ENCODE assay signal across 1 cellular context in genomic region chr22:38299758-38300157, GRCh38.
TF ChIP-seq lines count a peak whose summit lies in the region.

No MANE protein-coding gene starts in this region.

TF ChIP-seq in HepG2, 621 proteins besides CTCF, POLR2A, EP300 and RAD21:
- TF ChIP-seq ZNF18 (CRISPR knock-in tag; IDR thresholded peaks at IDR 0.05; ENCODE audit: insufficient replicate concordance) (no peak), RFX1 (IDR thresholded peaks at IDR 0.05) (no peak), HOXA3 (CRISPR knock-in tag; IDR thresholded peaks at IDR 0.05) (no peak), ZFP82 (CRISPR knock-in tag; IDR thresholded peaks at IDR 0.05; ENCODE audit: borderline replicate concordance) (no peak), CSRNP1 (CRISPR knock-in tag; IDR thresholded peaks at IDR 0.05) (no peak), HMG20B (CRISPR knock-in tag; conservative IDR thresholded peaks at IDR 0.05) (no peak), ISL2 (CRISPR knock-in tag; IDR thresholded peaks at IDR 0.05) (no peak), REPIN1 (CRISPR knock-in tag; IDR thresholded peaks at IDR 0.05; ENCODE audit: borderline replicate concordance, low read depth) (no peak)
TF ChIP-seq in HepG2: peak in this region for 0.
